ENCODE assay signal across 8 cellular contexts in genomic region chr7:26686448-26686981, GRCh38.
DNase-seq lines count a peak whose midpoint lies in the region; ATAC-seq, FAIRE-seq and TF ChIP-seq lines count a peak whose summit lies in the region.

No MANE protein-coding gene starts in this region.

- H3K4me1 Mint-ChIP-seq in MCF 10A (ENCODE audit: insufficient read depth, unreplicated experiment) = peaks cover 3% of the 10 kb centered on the region

- no peaks in the 10 kb centered on the region for H4K20me1 ChIP-seq in HepG2 (ENCODE audit: insufficient read depth, low read length)

- no peak overlapping the region for H3K27ac Mint-ChIP-seq in MCF 10A (ENCODE audit: low read depth, unreplicated experiment)

- H3K4me1 ChIP-seq in HepG2 (ENCODE audit: insufficient read depth, low read length) = peaks cover 48% of the 10 kb centered on the region

- FAIRE-seq in HepG2 (lab: Jason Lieb, UNC) = peak; percentile 71

- intact Hi-C loops in MCF 10A (cut with micrococcal nuclease) (loop anchor here (1.0 to 2.0 kb wide), 4 partner anchors 156 to 457 kb away; partner anchors contain the start of gene HOXA5), HepG2 (cut with micrococcal nuclease; ENCODE audit: unreplicated experiment) (no loop called here)

- WGBS in HepG2 (ENCODE audit: low lambda C conversion rate) = 59% methylated on average over 2 of the region's 2 CpGs

- peak overlapping the region; percentile 33 for H3K27ac ChIP-seq in HepG2 (ENCODE audit: extremely low read length, insufficient read depth, low read length)

- in situ Hi-C loops in HepG2 (cut with HindIII; ENCODE audit: extremely low pct_ligation_motif_present, low pct_unique_long_range_greater_than_20kb) = no loop called here

- POLR2A ChIA-PET in MCF 10A (lab: Yijun Ruan, JAX) (interaction anchor here (1.2 to 2.1 kb wide), 3 partner anchors 168 to 457 kb away, joined by 3 to 12 read pairs (median 10); partner anchors contain the start of gene HOXA5), HepG2 (lab: Yijun Ruan, JAX) (interaction anchor here (1.1 to 2.5 kb wide), 3 partner anchors 12 to 456 kb away, joined by 3 to 13 read pairs (median 6); no protein-coding TSS in a partner anchor)

- H3K79me2 ChIP-seq in HepG2 (ENCODE audit: insufficient read depth, low read length) = no peaks in the 10 kb centered on the region

- no peak overlapping the region for H3K4me3 ChIP-seq in AG10803 (ENCODE audit: low read length)
- H3K4me3 ChIP-seq in HepG2 (replicated peaks in 1 of 3; ENCODE audit: insufficient read depth in 1 of 3, low read depth in 2 of 3, low read length in 3 of 3) = no peak overlapping the region

- no peak for TF ChIP-seq POLR2A in HepG2 (IDR thresholded peaks at IDR 0.05; ENCODE audit: insufficient read depth in 1 of 2, low read depth in 2 of 2, low read length in 2 of 2)

- BruUV-seq in MCF 10A (replicated peaks; lab: Mats Ljungman, UMichigan) = no TSS peak
- no TSS peak for BruUV-seq in HepG2 (replicated peaks; lab: Mats Ljungman, UMichigan)

- no peaks in the 10 kb centered on the region for H3K36me3 Mint-ChIP-seq in MCF 10A (ENCODE audit: insufficient read depth, unreplicated experiment)

- H3K9me3 ChIP-seq in HepG2 (ENCODE audit: low read length) = no peaks in the 10 kb centered on the region

- H3K4me3 Mint-ChIP-seq in MCF 10A (ENCODE audit: unreplicated experiment) = no peak overlapping the region

- DNase-seq in AG10803 (ENCODE audit: low read depth) (peak; percentile 54), H4 (ENCODE audit: low spot score) (peak; percentile 88), NCI-H460 (ENCODE audit: extremely low read depth, low read depth) (peak; percentile 18), MCF 10A (ENCODE audit: unreplicated experiment) (peak; percentile 51), HepG2 (ENCODE audit: low spot score) (peak; percentile 68), NCI-H187 treated with DMSO at 0.1 percent for 48 hours (lab: John Stamatoyannopoulos, UW) (no peak)

- CTCF ChIA-PET in MCF 10A (lab: Yijun Ruan, JAX) = interaction anchor here (0.6 to 1.6 kb wide), 14 partner anchors 12 to 405 kb away, joined by 3 to 6 read pairs (median 4); no protein-coding TSS in a partner anchor
- CTCF ChIA-PET in HepG2 (lab: Yijun Ruan, JAX; ENCODE audit: low intra/inter-chr PET ratio, low total read pairs) = interaction anchor here (0.7 to 1.3 kb wide), 4 partner anchors 167 to 475 kb away, joined by 3 to 9 read pairs (median 4); partner anchors contain the start of genes HOXA4 and HOXA5

- H3K36me3 ChIP-seq in HepG2 (replicated peaks in 1 of 2; ENCODE audit: control insufficient read depth in 1 of 2, insufficient read depth in 2 of 2, low read length in 2 of 2) = no peaks in the 10 kb centered on the region

- no peak overlapping the region for H2AFZ ChIP-seq in HepG2 (ENCODE audit: low read length)

- H3K9me3 Mint-ChIP-seq in MCF 10A (ENCODE audit: unreplicated experiment) = no peaks in the 10 kb centered on the region

- H3K27me3 ChIP-seq in HepG2 (ENCODE audit: control insufficient read depth in 1 of 2, insufficient read depth in 2 of 2, low read length in 2 of 2) = no peaks in the 10 kb centered on the region

- peak; percentile 63 for TF ChIP-seq CTCF in AG10803 (conservative IDR thresholded peaks at IDR 0.05; ENCODE audit: low read length)
- TF ChIP-seq CTCF in MCF 10A (IDR thresholded peaks at IDR 0.05; ENCODE audit: unreplicated experiment) = peak; percentile 59
- TF ChIP-seq CTCF in HepG2 (CRISPR knock-in tag; IDR thresholded peaks at IDR 0.05) = peak; percentile 58

- no peak for TF ChIP-seq EP300 in HepG2 (IDR thresholded peaks at IDR 0.05; ENCODE audit: low read depth in 2 of 2, low read length in 2 of 2)
- TF ChIP-seq EP300 in HepG2 (CRISPR knock-in tag; IDR thresholded peaks at IDR 0.05; ENCODE audit: borderline replicate concordance) = no peak

- TF ChIP-seq RAD21 in HepG2 (CRISPR knock-in tag; IDR thresholded peaks at IDR 0.05) = no peak

- no peaks in the 10 kb centered on the region for H3K27me3 Mint-ChIP-seq in MCF 10A (ENCODE audit: insufficient read depth, unreplicated experiment)

- peak; percentile 68 for ATAC-seq in HepG2
- ATAC-seq in HG02759 (IDR thresholded peaks at IDR 0.05; ENCODE audit: unreplicated experiment) = no peak
- no peak for ATAC-seq in HG03565 (IDR thresholded peaks at IDR 0.05; ENCODE audit: unreplicated experiment)

- H3K4me2 ChIP-seq in HepG2 (ENCODE audit: low read depth, low read length) = peak overlapping the region; percentile 29; the same call in 1 of the 2 replicates

- H3K9ac ChIP-seq in HepG2 (ENCODE audit: insufficient read depth, low read depth, low read length) = no peak overlapping the region

TF ChIP-seq in HepG2, 621 proteins besides CTCF, POLR2A, EP300 and RAD21 (continues in another document):
- no peak for TF ChIP-seq ZSCAN29 (CRISPR knock-in tag; conservative IDR thresholded peaks at IDR 0.05)
- no peak for TF ChIP-seq HIVEP1 (CRISPR knock-in tag; IDR thresholded peaks at IDR 0.05)
- TF ChIP-seq, protein P1, sequence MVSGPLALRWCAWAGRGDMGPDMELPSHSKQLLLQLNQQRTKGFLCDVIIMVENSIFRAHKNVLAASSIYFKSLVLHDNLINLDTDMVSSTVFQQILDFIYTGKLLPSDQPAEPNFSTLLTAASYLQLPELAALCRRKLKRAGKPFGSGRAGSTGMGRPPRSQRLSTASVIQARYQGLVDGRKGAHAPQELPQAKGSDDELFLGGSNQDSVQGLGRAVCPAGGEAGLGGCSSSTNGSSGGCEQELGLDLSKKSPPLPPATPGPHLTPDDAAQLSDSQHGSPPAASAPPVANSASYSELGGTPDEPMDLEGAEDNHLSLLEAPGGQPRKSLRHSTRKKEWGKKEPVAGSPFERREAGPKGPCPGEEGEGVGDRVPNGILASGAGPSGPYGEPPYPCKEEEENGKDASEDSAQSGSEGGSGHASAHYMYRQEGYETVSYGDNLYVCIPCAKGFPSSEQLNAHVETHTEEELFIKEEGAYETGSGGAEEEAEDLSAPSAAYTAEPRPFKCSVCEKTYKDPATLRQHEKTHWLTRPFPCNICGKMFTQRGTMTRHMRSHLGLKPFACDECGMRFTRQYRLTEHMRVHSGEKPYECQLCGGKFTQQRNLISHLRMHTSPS (CRISPR knock-in tag; IDR thresholded peaks at IDR 0.05; ENCODE audit: low read depth) = no peak
- TF ChIP-seq HOXA9 (CRISPR knock-in tag; IDR thresholded peaks at IDR 0.05; ENCODE audit: borderline replicate concordance) = no peak
- no peak for TF ChIP-seq ZNF546 (CRISPR knock-in tag; conservative IDR thresholded peaks at IDR 0.05)
- no peak for TF ChIP-seq PBX3 (CRISPR knock-in tag; IDR thresholded peaks at IDR 0.05; ENCODE audit: borderline replicate concordance)
- no peak for TF ChIP-seq XBP1 (CRISPR knock-in tag; IDR thresholded peaks at IDR 0.05)
- TF ChIP-seq, protein P2, sequence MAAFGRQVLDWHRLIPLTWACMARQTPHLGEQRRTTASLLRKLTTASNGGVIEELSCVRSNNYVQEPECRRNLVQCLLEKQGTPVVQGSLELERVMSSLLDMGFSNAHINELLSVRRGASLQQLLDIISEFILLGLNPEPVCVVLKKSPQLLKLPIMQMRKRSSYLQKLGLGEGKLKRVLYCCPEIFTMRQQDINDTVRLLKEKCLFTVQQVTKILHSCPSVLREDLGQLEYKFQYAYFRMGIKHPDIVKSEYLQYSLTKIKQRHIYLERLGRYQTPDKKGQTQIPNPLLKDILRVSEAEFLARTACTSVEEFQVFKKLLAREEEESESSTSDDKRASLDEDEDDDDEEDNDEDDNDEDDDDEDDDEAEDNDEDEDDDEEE (CRISPR knock-in tag; IDR thresholded peaks at IDR 0.05) = no peak
- TF ChIP-seq U2AF1 (optimal IDR thresholded peaks at IDR 0.05; ENCODE audit: low read depth, low read length) = no peak
- TF ChIP-seq ZNF720 (CRISPR knock-in tag; IDR thresholded peaks at IDR 0.05) = no peak
- TF ChIP-seq KMT2B (CRISPR knock-in tag; IDR thresholded peaks at IDR 0.05) = no peak
- TF ChIP-seq CHD4 (IDR thresholded peaks at IDR 0.05; ENCODE audit: borderline replicate concordance, low read length) = no peak
- no peak; the same call in 1 of the 2 replicates for TF ChIP-seq NFIC (IDR thresholded peaks at IDR 0.05; ENCODE audit: low read length)
- TF ChIP-seq, protein P3, sequence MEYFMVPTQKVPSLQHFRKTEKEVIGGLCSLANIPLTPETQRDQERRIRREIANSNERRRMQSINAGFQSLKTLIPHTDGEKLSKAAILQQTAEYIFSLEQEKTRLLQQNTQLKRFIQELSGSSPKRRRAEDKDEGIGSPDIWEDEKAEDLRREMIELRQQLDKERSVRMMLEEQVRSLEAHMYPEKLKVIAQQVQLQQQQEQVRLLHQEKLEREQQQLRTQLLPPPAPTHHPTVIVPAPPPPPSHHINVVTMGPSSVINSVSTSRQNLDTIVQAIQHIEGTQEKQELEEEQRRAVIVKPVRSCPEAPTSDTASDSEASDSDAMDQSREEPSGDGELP (IDR thresholded peaks at IDR 0.05; ENCODE audit: borderline replicate concordance, low read depth) = no peak
- no peak for TF ChIP-seq ZNF713 (CRISPR knock-in tag; IDR thresholded peaks at IDR 0.05)
- TF ChIP-seq, protein P4, sequence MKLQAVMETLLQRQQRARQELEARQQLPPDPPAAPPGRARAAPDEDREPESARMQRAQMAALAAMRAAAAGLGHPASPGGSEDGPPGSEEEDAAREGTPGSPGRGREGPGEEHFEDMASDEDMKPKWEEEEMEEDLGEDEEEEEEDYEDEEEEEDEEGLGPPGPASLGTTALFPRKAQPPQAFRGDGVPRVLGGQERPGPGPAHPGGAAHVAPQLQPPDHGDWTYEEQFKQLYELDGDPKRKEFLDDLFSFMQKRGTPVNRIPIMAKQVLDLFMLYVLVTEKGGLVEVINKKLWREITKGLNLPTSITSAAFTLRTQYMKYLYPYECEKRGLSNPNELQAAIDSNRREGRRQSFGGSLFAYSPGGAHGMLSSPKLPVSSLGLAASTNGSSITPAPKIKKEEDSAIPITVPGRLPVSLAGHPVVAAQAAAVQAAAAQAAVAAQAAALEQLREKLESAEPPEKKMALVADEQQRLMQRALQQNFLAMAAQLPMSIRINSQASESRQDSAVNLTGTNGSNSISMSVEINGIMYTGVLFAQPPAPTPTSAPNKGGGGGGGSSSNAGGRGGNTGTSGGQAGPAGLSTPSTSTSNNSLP (IDR thresholded peaks at IDR 0.05; ENCODE audit: low read depth, low read length) = peak; percentile 53; the same call in 1 of the 2 replicates
